26 cellular contexts compared by ENCODE assay signal in the genomic region with DNA sequence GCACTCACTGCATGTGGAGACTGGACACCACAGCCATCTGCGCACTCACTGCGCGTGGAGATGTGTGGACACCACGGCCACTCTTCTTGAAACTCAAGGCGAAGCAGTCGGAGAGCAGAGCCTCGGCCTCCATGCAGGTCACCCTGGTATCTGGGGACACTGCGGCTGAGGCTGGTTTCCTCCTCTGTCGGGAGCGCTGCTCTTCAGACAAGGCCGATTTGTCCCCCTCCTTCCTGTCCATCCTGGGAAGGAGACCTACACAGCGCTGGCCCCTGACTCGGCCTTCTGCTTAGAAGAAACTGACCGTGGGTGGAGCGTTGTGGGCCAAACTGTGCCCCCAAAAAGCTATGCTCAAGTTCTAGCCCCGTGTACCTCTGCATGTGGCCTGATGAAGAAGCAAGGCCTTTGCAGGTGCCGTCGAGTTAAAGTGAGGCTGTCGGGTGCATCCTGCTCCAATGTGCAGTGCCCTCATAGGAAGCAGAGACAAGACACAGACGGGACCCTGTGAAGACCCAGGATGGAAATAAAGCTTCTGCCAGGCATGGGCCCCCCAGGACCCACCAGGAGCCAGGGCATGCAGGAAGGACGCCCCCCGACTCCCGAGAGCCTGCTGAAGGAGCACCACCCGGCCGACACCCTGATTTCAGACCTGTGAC.
DNase-seq lines count a peak whose midpoint lies in the region; ATAC-seq and TF ChIP-seq lines count a peak whose summit lies in the region.
"Had no signal": no experiment of that assay in that cellular context is flagged by ENCODE, and none has a peak within 500 bp of the region (broad histone marks: within the 10 kb centered on the region; RNA-seq: fewer than 3 reads in every experiment).

No MANE protein-coding gene starts in this region.

- POLR2A ChIA-PET in activated CD4-positive, alpha-beta memory T cell treated with anti-CD3 and anti-CD28 coated beads for 36 hours (lab: Charles Lee): no interaction called here
- POLR2A ChIA-PET in activated CD4-positive, alpha-beta memory T cell treated with anti-CD3 and anti-CD28 coated beads, Interleukin-2, amount 10 ng/mL, durations not matched to agents 7 days and 5 days (lab: Charles Lee): no interaction called here

- no peak for DNase-seq in activated CD4-positive, alpha-beta memory T cell treated with anti-CD3 and anti-CD28 coated beads for 36 hours
- no peak for DNase-seq in activated CD4-positive, alpha-beta memory T cell treated with anti-CD3 and anti-CD28 coated beads, Interleukin-2, amount 10 ng/mL, durations not matched to agents 7 days and 5 days
- DNase-seq in left lung: peak; percentile 20 to 58
- peak; percentile 72 for DNase-seq in spleen
- no peak for DNase-seq in WERI-Rb-1
- DNase-seq in NCI-H446 (lab: John Stamatoyannopoulos, UW): no peak
- DNase-seq: ACHN; Calu3; CD8-positive, alpha-beta memory T cell; DMS153; GOT3; Karpas-422; MV-4-11; NCI-H1105 treated with DMSO at 0.1 percent for 48 hours; NCI-H2029 treated with DMSO at 0.1 percent for 48 hours; NCI-H226; NCI-H524; NCI-H774; Peyer's patch had no signal

- WGBS in spleen, 5 donors: 75 to 93% (median 83%) methylated on average over 24 to 25 of the region's 25 CpGs

- no peak for ATAC-seq in left lung
- no peak for ATAC-seq in GM19397 (IDR thresholded peaks at IDR 0.05; ENCODE audit: unreplicated experiment)
- ATAC-seq: HCT116 had no signal

- no peaks in the 10 kb centered on the region for H3K36me3 Mint-ChIP-seq in activated CD4-positive, alpha-beta memory T cell treated with anti-CD3 and anti-CD28 coated beads for 36 hours
- no peaks in the 10 kb centered on the region for H3K36me3 Mint-ChIP-seq in activated CD4-positive, alpha-beta memory T cell treated with anti-CD3 and anti-CD28 coated beads, Interleukin-2, amount 10 ng/mL, durations not matched to agents 7 days and 5 days (ENCODE audit: low read depth)
- H3K36me3 Mint-ChIP-seq: CD8-positive, alpha-beta memory T cell; IgD-negative memory B cell had no signal

- no peak overlapping the region for H3K4me3 Mint-ChIP-seq in activated CD4-positive, alpha-beta memory T cell treated with anti-CD3 and anti-CD28 coated beads for 36 hours
- no peak overlapping the region for H3K4me3 Mint-ChIP-seq in activated CD4-positive, alpha-beta memory T cell treated with anti-CD3 and anti-CD28 coated beads, Interleukin-2, amount 10 ng/mL, durations not matched to agents 7 days and 5 days
- H3K4me3 Mint-ChIP-seq: CD8-positive, alpha-beta memory T cell; IgD-negative memory B cell had no signal

- intact Hi-C loops in activated CD4-positive, alpha-beta memory T cell treated with anti-CD3 and anti-CD28 coated beads for 36 hours (cut with micrococcal nuclease): no loop called here
- intact Hi-C loops in left lung (cut with DNase I): no loop called here
- intact Hi-C loops in spleen (cut with DNase I; ENCODE audit: low total_unique reads): no loop called here

- H3K27me3 ChIP-seq in BLaER1 (no peaks in the 10 kb centered on the region), left lung (no peaks in the 10 kb centered on the region), spleen (replicated peaks in 1 of 7) (no peaks in the 10 kb centered on the region), WERI-Rb-1 (ENCODE audit: insufficient read depth, low read depth, severe bottlenecking) (peaks cover 3% of the 10 kb centered on the region)
- H3K27me3 ChIP-seq: Peyer's patch had no signal

- no peaks in the 10 kb centered on the region for H3K36me3 ChIP-seq in BLaER1
- H3K36me3 ChIP-seq in left lung: no peaks in the 10 kb centered on the region
- H3K36me3 ChIP-seq in spleen: peaks cover 0 to 12% (median 0%) of the 10 kb centered on the region in 6 donors
- H3K36me3 ChIP-seq in WERI-Rb-1: no peaks in the 10 kb centered on the region
- H3K36me3 ChIP-seq: Peyer's patch, SJSA1 had no signal

- no peak for TF ChIP-seq POLR2A in spleen (IDR thresholded peaks at IDR 0.05)

- CTCF ChIA-PET in activated CD4-positive, alpha-beta memory T cell treated with anti-CD3 and anti-CD28 coated beads for 36 hours (lab: Charles Lee): no interaction called here
- CTCF ChIA-PET in activated CD4-positive, alpha-beta memory T cell treated with anti-CD3 and anti-CD28 coated beads, Interleukin-2, amount 10 ng/mL, durations not matched to agents 7 days and 5 days (lab: Charles Lee): no interaction called here

- no peak overlapping the region for H3K4me3 ChIP-seq in BLaER1
- H3K4me3 ChIP-seq in left lung: no peak overlapping the region
- H3K4me3 ChIP-seq in spleen: no peak overlapping the region
- no peak overlapping the region for H3K4me3 ChIP-seq in WERI-Rb-1 (ENCODE audit: low read depth, low read length)
- H3K4me3 ChIP-seq: Peyer's patch, SJSA1 had no signal

- H3K4me1 ChIP-seq in BLaER1: peaks cover 84% of the 10 kb centered on the region
- no peaks in the 10 kb centered on the region for H3K4me1 ChIP-seq in left lung
- H3K4me1 ChIP-seq in spleen: peaks cover 0 to 18% (median 0%) of the 10 kb centered on the region in 6 donors
- H3K4me1 ChIP-seq: Peyer's patch, SJSA1 had no signal

- TF ChIP-seq CTCF in left lung (IDR thresholded peaks at IDR 0.05) (no peak), spleen (IDR thresholded peaks at IDR 0.05 in 8 of 11, conservative IDR thresholded peaks at IDR 0.05 in 3 of 11) (no peak), WERI-Rb-1 (IDR thresholded peaks at IDR 0.05; ENCODE audit: low read depth, low read length) (no peak)

- H3K27me3 Mint-ChIP-seq in activated CD4-positive, alpha-beta memory T cell treated with anti-CD3 and anti-CD28 coated beads for 36 hours: no peaks in the 10 kb centered on the region
- no peaks in the 10 kb centered on the region for H3K27me3 Mint-ChIP-seq in activated CD4-positive, alpha-beta memory T cell treated with anti-CD3 and anti-CD28 coated beads, Interleukin-2, amount 10 ng/mL, durations not matched to agents 7 days and 5 days
- H3K27me3 Mint-ChIP-seq: CD8-positive, alpha-beta memory T cell; IgD-negative memory B cell had no signal

- H3K27ac ChIP-seq in BLaER1 (peak overlapping the region; percentile 51; the same call in 1 of the 2 replicates), left lung (no peak overlapping the region), spleen (peak overlapping the region in 3 of 8 donors; percentile 5 to 68 (median 8)), WERI-Rb-1 (no peak overlapping the region)
- H3K27ac ChIP-seq: 22Rv1, C4-2B, Peyer's patch, SJSA1 had no signal

- H4K20me1 ChIP-seq in BLaER1: no peaks in the 10 kb centered on the region; the same call in 1 of the 2 replicates

- H3K9me3 Mint-ChIP-seq in activated CD4-positive, alpha-beta memory T cell treated with anti-CD3 and anti-CD28 coated beads for 36 hours: peaks cover under 1% of the 10 kb centered on the region
- no peaks in the 10 kb centered on the region for H3K9me3 Mint-ChIP-seq in activated CD4-positive, alpha-beta memory T cell treated with anti-CD3 and anti-CD28 coated beads, Interleukin-2, amount 10 ng/mL, durations not matched to agents 7 days and 5 days
- H3K9me3 Mint-ChIP-seq: CD8-positive, alpha-beta memory T cell had no signal

- no peaks in the 10 kb centered on the region for H3K4me1 Mint-ChIP-seq in activated CD4-positive, alpha-beta memory T cell treated with anti-CD3 and anti-CD28 coated beads for 36 hours (ENCODE audit: low read depth)
- peaks cover 3% of the 10 kb centered on the region for H3K4me1 Mint-ChIP-seq in activated CD4-positive, alpha-beta memory T cell treated with anti-CD3 and anti-CD28 coated beads, Interleukin-2, amount 10 ng/mL, durations not matched to agents 7 days and 5 days
- H3K4me1 Mint-ChIP-seq: CD8-positive, alpha-beta memory T cell; IgD-negative memory B cell had no signal

- H3K9ac ChIP-seq in BLaER1: no peak overlapping the region

- H3K9me3 ChIP-seq in BLaER1 (no peaks in the 10 kb centered on the region), left lung (no peaks in the 10 kb centered on the region), spleen (no peaks in the 10 kb centered on the region), WERI-Rb-1 (ENCODE audit: severe bottlenecking) (no peaks in the 10 kb centered on the region)
- H3K9me3 ChIP-seq: Peyer's patch, SJSA1 had no signal

- peak overlapping the region; percentile 18 for H3K27ac Mint-ChIP-seq in activated CD4-positive, alpha-beta memory T cell treated with anti-CD3 and anti-CD28 coated beads for 36 hours
- no peak overlapping the region for H3K27ac Mint-ChIP-seq in activated CD4-positive, alpha-beta memory T cell treated with anti-CD3 and anti-CD28 coated beads, Interleukin-2, amount 10 ng/mL, durations not matched to agents 7 days and 5 days
- H3K27ac Mint-ChIP-seq: CD8-positive, alpha-beta memory T cell; IgD-negative memory B cell had no signal

- H3K4me2 ChIP-seq in BLaER1: peak overlapping the region; percentile 79

Comparison
In these comparisons a context has a peak if more than half of its experiments do, and no peak if none do; other contexts are left out.
1. DNase-seq: peak in left lung (2 of 2) and spleen (single experiment); none in activated CD4-positive, alpha-beta memory T cell treated with anti-CD3 and anti-CD28 coated beads for 36 hours (single experiment), activated CD4-positive, alpha-beta memory T cell treated with anti-CD3 and anti-CD28 coated beads, Interleukin-2, amount 10 ng/mL, durations not matched to agents 7 days and 5 days (single experiment), WERI-Rb-1 (single experiment) and NCI-H446 (0 of 2).